Comparison of ENCODE assay signal across 15 cellular contexts in the genomic region with DNA sequence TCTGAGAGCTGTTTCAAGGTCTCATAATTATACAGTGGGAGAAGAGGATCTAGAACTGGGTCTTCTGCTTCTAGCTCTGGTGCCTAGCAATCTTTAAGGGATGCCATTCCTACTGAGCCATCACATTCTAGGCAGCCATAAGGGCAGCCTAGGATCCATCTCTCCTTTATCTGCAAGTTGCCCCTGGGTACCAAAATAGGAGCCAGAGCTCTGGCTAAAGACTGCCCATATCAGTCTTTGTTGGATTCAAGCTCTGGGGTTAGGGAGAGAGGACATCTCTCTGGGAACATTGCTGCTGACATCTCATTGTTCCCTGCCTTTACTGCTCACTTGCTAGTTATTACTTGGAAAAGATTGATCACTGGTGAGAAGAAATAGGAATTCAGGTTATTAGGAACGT.
"Had no signal": no experiment of that assay in that cellular context is flagged by ENCODE, and none has a peak within 500 bp of the region (broad histone marks: within the 10 kb centered on the region; RNA-seq: fewer than 3 reads in every experiment).

No MANE protein-coding gene starts in this region.

- H3K36me3 ChIP-seq: gastrocnemius medialis, ovary, tibial nerve, vagina had no signal

- H3K36me3 Mint-ChIP-seq: stimulated activated memory B cell treated with anti-CD40 and anti-IgM and Interleukin-4, amounts not matched to agents 10 μg/mL and 1 μg/mL and 100 μg/mL, for 72 hours; WTC11 had no signal

- H3K27me3 ChIP-seq: gastrocnemius medialis, ovary, tibial nerve, vagina had no signal

- H3K4me1 Mint-ChIP-seq: neural crest cell had no signal

- H3K4me3 ChIP-seq: gastrocnemius medialis, ovary, tibial nerve, vagina had no signal

- H3K9me3 Mint-ChIP-seq: activated T-helper 1 cell treated with anti-CD3 and anti-CD28 coated beads, Interleukin-12 subunit alpha, Interleukin-12 subunit beta, Interleukin-2, Interleukin-4 antibody, amounts not matched to agents 30 ng/mL and 10 ng/mL and 1 ng/mL, durations not matched to agents 14 hours and 24 hours and 36 hours; neural crest cell; stimulated activated memory B cell treated with anti-CD40 and anti-IgM and Interleukin-4, amounts not matched to agents 10 μg/mL and 1 μg/mL and 100 μg/mL, for 72 hours had no signal

- H3K4me3 Mint-ChIP-seq: endodermal cell; neural crest cell; stimulated activated memory B cell treated with anti-CD40 and anti-IgM and Interleukin-4, amounts not matched to agents 10 μg/mL and 1 μg/mL and 100 μg/mL, for 72 hours; WTC11 had no signal

- H3K27ac ChIP-seq: gastrocnemius medialis, ovary, vagina had no signal

- H3K27me3 Mint-ChIP-seq: stimulated activated memory B cell treated with anti-CD40 and anti-IgM and Interleukin-4, amounts not matched to agents 10 μg/mL and 1 μg/mL and 100 μg/mL, for 72 hours had no signal

- ATAC-seq: gastrocnemius medialis; left lobe of liver; SK-N-SH treated with all-trans-retinoic acid at 6 μM for 48 hours; stimulated activated memory B cell treated with anti-CD40 and anti-IgM and Interleukin-4, amounts not matched to agents 10 μg/mL and 1 μg/mL and 100 μg/mL, for 72 hours; WTC11 had no signal

- DNase-seq: activated CD8-positive, alpha-beta memory T cell treated with anti-CD3 and anti-CD28 coated beads, Interleukin-2, amount 50 U/mL, for 48 hours; activated naive CD4-positive, alpha-beta T cell; anterior cingulate cortex; endodermal cell; gastrocnemius medialis; islet precursor cell; ovary had no signal

- H3K27ac Mint-ChIP-seq: endodermal cell; stimulated activated memory B cell treated with anti-CD40 and anti-IgM and Interleukin-4, amounts not matched to agents 10 μg/mL and 1 μg/mL and 100 μg/mL, for 72 hours; WTC11 had no signal
